8 cellular contexts compared by ENCODE assay signal in genomic region chr1:233294991-233295774, GRCh38. TPM values are rescaled to one million over a fixed set of nuclear protein-coding genes. Genes with fewer than 3 reads are reported as not detected.
DNase-seq lines count a peak whose midpoint lies in the region; ATAC-seq and TF ChIP-seq lines count a peak whose summit lies in the region.

Gene PCNX2, minus strand, starts transcription at chr1:233295725. Its CDS starts 247 bp downstream, at chr1:233295478.

- peaks cover 2% of the 10 kb centered on the region for H3K27me3 Mint-ChIP-seq in neural progenitor cell (ENCODE audit: insufficient read depth, low read depth)

- TF ChIP-seq CTCF in HL-60 (IDR thresholded peaks at IDR 0.05; ENCODE audit: insufficient read depth, low read length) (no peak), OCI-LY3 (IDR thresholded peaks at IDR 0.05; ENCODE audit: low read depth, low read length) (no peak), neural progenitor cell (IDR thresholded peaks at IDR 0.05) (no peak)

- peak within 1 kb of the TSS; percentile 82 for H2AFZ ChIP-seq in OCI-LY3 (ENCODE audit: low read depth, low read length)
- peak within 1 kb of the TSS; percentile 86 for H2AFZ ChIP-seq in neural progenitor cell (replicated peaks)

- H3K4me2 ChIP-seq in OCI-LY3 (ENCODE audit: low read length) (peak within 1 kb of the TSS; percentile 85), neural progenitor cell (peak within 1 kb of the TSS; percentile 89)

- DNase-seq in COLO829 (ENCODE audit: low spot score) (peak; percentile 85), HL-60 (ENCODE audit: low read depth in 1 of 2, low spot score in 1 of 2) (peak in 1 of 2 experiments; percentile 32), activated T-helper 1 cell treated with Interleukin-2 at 50 U/mL for 16 hours (ENCODE audit: low read depth) (peak; percentile 47), fibroblast of peridontal ligament (ENCODE audit: extremely low read depth) (peak; percentile 49), neural progenitor cell (ENCODE audit: low spot score) (peak; percentile 85)

- peak within 1 kb of the TSS; percentile 91 for H3K4me3 Mint-ChIP-seq in neural progenitor cell

- H3K27ac Mint-ChIP-seq in neural progenitor cell = no peak within 1 kb of the TSS

- H3K36me3 ChIP-seq in OCI-LY3 (replicated peaks; ENCODE audit: low read depth, low read length) (no peaks in the 10 kb centered on the region), neural progenitor cell (no peaks in the 10 kb centered on the region), subcutaneous abdominal adipose tissue (ENCODE audit: control insufficient read depth in 5 of 5, insufficient read depth in 5 of 5, low read length in 5 of 5) (no peaks in the 10 kb centered on the region)

- no peaks in the 10 kb centered on the region for H3K36me3 Mint-ChIP-seq in neural progenitor cell

- H3K79me2 ChIP-seq in OCI-LY3 (ENCODE audit: low read length) (peaks cover 18% of the 10 kb centered on the region), neural progenitor cell (ENCODE audit: low read depth) (peaks cover 49% of the 10 kb centered on the region)

- ATAC-seq in GM19467 (IDR thresholded peaks at IDR 0.05; ENCODE audit: unreplicated experiment) = peak; percentile 86

- H3K4me3 ChIP-seq in HL-60 (replicated peaks; ENCODE audit: insufficient read depth, low read length) (peak within 1 kb of the TSS; percentile 79), OCI-LY3 (ENCODE audit: low read length) (peak within 1 kb of the TSS; percentile 85), neural progenitor cell (peak within 1 kb of the TSS; percentile 81), subcutaneous abdominal adipose tissue (ENCODE audit: low read depth in 1 of 5, low read length in 5 of 5) (peak within 1 kb of the TSS; percentile 53 to 77 (median 75))

- H3K9ac ChIP-seq in OCI-LY3 (ENCODE audit: low read length) = peak within 1 kb of the TSS; percentile 56
- H3K9ac ChIP-seq in neural progenitor cell = no peak within 1 kb of the TSS
- H3K9ac ChIP-seq in subcutaneous abdominal adipose tissue (ENCODE audit: low read length in 5 of 5) = peak within 1 kb of the TSS in 3 of 5 donors; percentile 29 to 73 (median 39)

- no peaks in the 10 kb centered on the region for H3K27me3 ChIP-seq in HL-60 (ENCODE audit: insufficient read depth, poor library complexity, severe bottlenecking)
- peaks cover 12% of the 10 kb centered on the region for H3K27me3 ChIP-seq in OCI-LY3 (ENCODE audit: low read depth, low read length)
- H3K27me3 ChIP-seq in neural progenitor cell = no peaks in the 10 kb centered on the region
- H3K27me3 ChIP-seq in subcutaneous abdominal adipose tissue (ENCODE audit: control insufficient read depth in 5 of 5, insufficient read depth in 4 of 5, low read length in 5 of 5) = peaks cover 0 to 8% (median 4%) of the 10 kb centered on the region in 5 donors

- H3K9me3 Mint-ChIP-seq in neural progenitor cell = no peaks in the 10 kb centered on the region

- H3K4me1 ChIP-seq in OCI-LY3 (ENCODE audit: low read length) (peaks cover 23% of the 10 kb centered on the region), neural progenitor cell (peaks cover 12% of the 10 kb centered on the region), subcutaneous abdominal adipose tissue (ENCODE audit: control insufficient read depth in 5 of 5, insufficient read depth in 5 of 5, low read length in 5 of 5) (peaks cover 0 to 24% (median 9%) of the 10 kb centered on the region in 5 donors)

- H3K9me3 ChIP-seq in OCI-LY3 (ENCODE audit: insufficient read depth, low read length) (no peaks in the 10 kb centered on the region), neural progenitor cell (ENCODE audit: low read depth) (no peaks in the 10 kb centered on the region), subcutaneous abdominal adipose tissue (ENCODE audit: control insufficient read depth in 5 of 5, low read length in 5 of 5) (no peaks in the 10 kb centered on the region)

- peaks cover 6% of the 10 kb centered on the region for H3F3A ChIP-seq in neural progenitor cell (ENCODE audit: low read depth)

- peaks cover 14% of the 10 kb centered on the region for H3K4me1 Mint-ChIP-seq in neural progenitor cell

- no peak within 1 kb of the TSS for H3K27ac ChIP-seq in HL-60 (replicated peaks)
- no peak within 1 kb of the TSS for H3K27ac ChIP-seq in OCI-LY3 (ENCODE audit: low read length)
- H3K27ac ChIP-seq in neural progenitor cell = no peak within 1 kb of the TSS
- H3K27ac ChIP-seq in subcutaneous abdominal adipose tissue (ENCODE audit: low read depth, low read length) = peak within 1 kb of the TSS; percentile 35

- H4K20me1 ChIP-seq in OCI-LY3 (ENCODE audit: insufficient read depth, low read length) (no peaks in the 10 kb centered on the region), neural progenitor cell (ENCODE audit: low read depth) (peaks cover 26% of the 10 kb centered on the region)

RNA-seq across cellular contexts. Expression of gene PCNX2, which starts in this region (rescaled TPM):
- 26.2 and 30.8 TPM in 2 replicates for total RNA-seq in neural progenitor cell (ENCODE audit: low replicate concordance)
